Comparison of ENCODE assay signal across 15 cellular contexts in genomic region chr1:41843378-41843777, GRCh38.
DNase-seq lines count a peak whose midpoint lies in the region; ATAC-seq, FAIRE-seq and TF ChIP-seq lines count a peak whose summit lies in the region.
"Had no signal": no experiment of that assay in that cellular context is flagged by ENCODE, and none has a peak within 500 bp of the region (broad histone marks: within the 10 kb centered on the region; RNA-seq: fewer than 3 reads in every experiment).

No MANE protein-coding gene starts in this region.

- ATAC-seq in HG03175 (IDR thresholded peaks at IDR 0.05; ENCODE audit: unreplicated experiment) (no peak), GM18867 (IDR thresholded peaks at IDR 0.05; ENCODE audit: unreplicated experiment) (no peak), GM21381 (IDR thresholded peaks at IDR 0.05; ENCODE audit: unreplicated experiment) (no peak)
- ATAC-seq: foreskin keratinocyte, mucosa of descending colon had no signal

- in situ Hi-C loops in brain microvascular endothelial cell (cut with HindIII; ENCODE audit: low pct_ligation_motif_present, low sequenced_read_pairs): no loop called here

- H3K27me3 ChIP-seq in brain microvascular endothelial cell (replicated peaks) (no peaks in the 10 kb centered on the region), H7 (ENCODE audit: control insufficient read depth, insufficient read depth, low read length) (no peaks in the 10 kb centered on the region)
- H3K27me3 ChIP-seq: foreskin keratinocyte, MG63 had no signal

- DNase-seq in AG08395 (ENCODE audit: low spot score) (peak; percentile 70), HTR-8/SVneo (ENCODE audit: insufficient read length, low spot score) (peak; percentile 8), brain microvascular endothelial cell (peak; percentile 51), iris pigment epithelial cell (ENCODE audit: low read depth) (peak; percentile 66), H7 (no peak)
- DNase-seq: ACHN; activated naive CD4-positive, alpha-beta T cell treated with anti-CD3 and anti-CD28 coated beads for 36 hours; foreskin keratinocyte; MG63; mucosa of descending colon; stimulated activated CD4-positive, alpha-beta T cell treated with anti-CD3 and anti-CD28 coated beads, Interleukin-15, amount 100 ng/mL, for 24 hours; WERI-Rb-1 had no signal

- TF ChIP-seq CTCF in brain microvascular endothelial cell (IDR thresholded peaks at IDR 0.05; ENCODE audit: low read depth, low read length, missing control alignments): no peak

- peak overlapping the region; percentile 25 for H3K27ac ChIP-seq in brain microvascular endothelial cell
- H3K27ac ChIP-seq: foreskin keratinocyte, WERI-Rb-1 had no signal

- H3K36me3 ChIP-seq in brain microvascular endothelial cell (replicated peaks) (no peaks in the 10 kb centered on the region), H7 (replicated peaks; ENCODE audit: control insufficient read depth, insufficient read depth, low read length) (no peaks in the 10 kb centered on the region)
- H3K36me3 ChIP-seq: MG63, WERI-Rb-1 had no signal

- FAIRE-seq in HTR-8/SVneo (lab: Jason Lieb, UNC): no peak

- H3K4me3 ChIP-seq in brain microvascular endothelial cell (ENCODE audit: low read depth, low read length): no peak overlapping the region
- H3K4me3 ChIP-seq in H7 (ENCODE audit: insufficient read depth, low read depth, low read length): no peak overlapping the region
- H3K4me3 ChIP-seq: MG63, mucosa of descending colon had no signal
